ENCODE assay signal across 21 cellular contexts in the genomic region with DNA sequence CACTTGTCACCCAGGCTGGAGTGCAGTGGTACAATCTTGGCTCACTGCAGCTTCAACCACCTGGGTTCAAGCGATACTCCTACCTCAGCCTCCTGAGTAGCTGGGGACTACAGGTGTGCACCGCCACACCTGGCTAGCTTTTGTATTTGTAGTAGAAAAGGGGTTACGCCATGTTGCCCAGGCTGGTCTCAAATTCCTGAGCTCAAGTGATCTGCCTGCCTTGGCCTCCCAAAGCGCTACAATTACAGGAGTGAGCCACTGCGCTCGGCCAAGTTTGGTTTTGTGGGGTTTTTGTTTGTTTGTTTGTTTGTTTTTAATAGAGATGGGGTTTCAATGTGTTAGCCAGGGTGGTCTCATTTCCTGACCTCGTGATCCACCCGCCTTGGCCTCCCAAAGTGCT. TPM values are rescaled to one million over a fixed set of nuclear protein-coding genes. Genes with fewer than 3 reads are reported as not detected.
A peak's percentile ranks its signal among the peaks of the same experiment; 100 is the strongest.
DNase-seq lines count a peak whose midpoint lies in the region; ATAC-seq, FAIRE-seq and TF ChIP-seq lines count a peak whose summit lies in the region.
"Had no signal": no experiment of that assay in that cellular context is flagged by ENCODE, and none has a peak within 500 bp of the region (broad histone marks: within the 10 kb centered on the region; RNA-seq: fewer than 3 reads in every experiment).

No MANE protein-coding gene starts in this region.

- no TSS peak for BruUV-seq in HepG2 (replicated peaks; lab: Mats Ljungman, UMichigan)

- POLR2A ChIA-PET in HepG2 (lab: Yijun Ruan, JAX): interaction anchor here (1.1 to 3.1 kb wide), 8 partner anchors 11 to 233 kb away, joined by 3 to 12 read pairs (median 6); no protein-coding TSS in a partner anchor

- no peak overlapping the region for H3K27ac Mint-ChIP-seq in effector memory CD8-positive, alpha-beta T cell

- no peak for TF ChIP-seq CTCF in left ventricle myocardium inferior (IDR thresholded peaks at IDR 0.05; ENCODE audit: borderline replicate concordance)
- TF ChIP-seq CTCF in RWPE2 (IDR thresholded peaks at IDR 0.05; ENCODE audit: poor library complexity, severe bottlenecking): no peak
- no peak for TF ChIP-seq CTCF in HepG2 (CRISPR knock-in tag; IDR thresholded peaks at IDR 0.05)

- H3K27ac ChIP-seq in left ventricle myocardium inferior (replicated peaks) (no peak overlapping the region), RWPE2 (ENCODE audit: poor library complexity, severe bottlenecking) (no peak overlapping the region), HepG2 (ENCODE audit: extremely low read length, insufficient read depth, low read length) (no peak overlapping the region)
- H3K27ac ChIP-seq: C4-2B, PC-9, SJSA1 had no signal

- no peak overlapping the region for H3K9ac ChIP-seq in HepG2 (ENCODE audit: insufficient read depth, low read depth, low read length)

- no peaks in the 10 kb centered on the region for H3K4me1 Mint-ChIP-seq in effector memory CD8-positive, alpha-beta T cell (ENCODE audit: low read depth in 2 of 2)

- intact Hi-C loops in left ventricle myocardium superior (cut with micrococcal nuclease) (no loop called here), left ventricle myocardium inferior (cut with micrococcal nuclease) (no loop called here), HepG2 (cut with micrococcal nuclease; ENCODE audit: unreplicated experiment) (no loop called here)

- H3K9me3 ChIP-seq in left ventricle myocardium inferior (replicated peaks) (no peaks in the 10 kb centered on the region), RWPE2 (ENCODE audit: severe bottlenecking) (no peaks in the 10 kb centered on the region), HepG2 (ENCODE audit: low read length) (no peaks in the 10 kb centered on the region)
- H3K9me3 ChIP-seq: HAP-1, SJSA1 had no signal

- no peak for FAIRE-seq in HepG2 (lab: Jason Lieb, UNC)
- FAIRE-seq: GM18507 had no signal

- H3K4me3 ChIP-seq in left ventricle myocardium inferior (no peak overlapping the region), RWPE2 (ENCODE audit: severe bottlenecking) (no peak overlapping the region), HepG2 (replicated peaks in 1 of 3; ENCODE audit: insufficient read depth in 1 of 3, low read depth in 2 of 3, low read length in 3 of 3) (no peak overlapping the region)
- H3K4me3 ChIP-seq: HAP-1, PC-9, SJSA1 had no signal

- peaks cover 5% of the 10 kb centered on the region for H3K4me1 ChIP-seq in left ventricle myocardium inferior
- no peaks in the 10 kb centered on the region for H3K4me1 ChIP-seq in RWPE2 (ENCODE audit: insufficient read depth, poor library complexity, severe bottlenecking)
- H3K4me1 ChIP-seq in HepG2 (ENCODE audit: insufficient read depth, low read length): peaks cover 13% of the 10 kb centered on the region
- H3K4me1 ChIP-seq: SJSA1 had no signal

- H3K27me3 ChIP-seq in left ventricle myocardium inferior (ENCODE audit: low read depth) (no peaks in the 10 kb centered on the region), RWPE2 (ENCODE audit: insufficient read depth, poor library complexity, severe bottlenecking) (no peaks in the 10 kb centered on the region), HepG2 (ENCODE audit: control insufficient read depth in 1 of 2, insufficient read depth in 2 of 2, low read length in 2 of 2) (no peaks in the 10 kb centered on the region)
- H3K27me3 ChIP-seq: SJSA1 had no signal

- TF ChIP-seq POLR2A in HepG2 (IDR thresholded peaks at IDR 0.05; ENCODE audit: insufficient read depth in 1 of 2, low read depth in 2 of 2, low read length in 2 of 2): no peak; a peak in 1 of 4 replicates

- no peak for TF ChIP-seq RAD21 in HepG2 (CRISPR knock-in tag; IDR thresholded peaks at IDR 0.05)

- ATAC-seq in left ventricle myocardium superior (peak; percentile 20), RWPE2 (ENCODE audit: low read depth) (peak; percentile 26), HepG2 (peak; percentile 36)
- ATAC-seq in effector memory CD8-positive, alpha-beta T cell (replicated peaks): no peak

- H3K79me2 ChIP-seq in HepG2 (ENCODE audit: insufficient read depth, low read length): no peaks in the 10 kb centered on the region

- 93% methylated on average over 8 of the region's 8 CpGs for WGBS in HepG2 (ENCODE audit: low lambda C conversion rate)

- in situ Hi-C loops in HepG2 (cut with HindIII; ENCODE audit: extremely low pct_ligation_motif_present, low pct_unique_long_range_greater_than_20kb): no loop called here

- H2AFZ ChIP-seq in HepG2 (ENCODE audit: low read length): no peak overlapping the region
- H2AFZ ChIP-seq: PC-9 had no signal

- peaks cover 0 to 12% of the 10 kb centered on the region in 2 donors for H3K27me3 Mint-ChIP-seq in effector memory CD8-positive, alpha-beta T cell

- peaks cover 26% of the 10 kb centered on the region for H3K36me3 ChIP-seq in left ventricle myocardium inferior
- peaks cover 34% of the 10 kb centered on the region for H3K36me3 ChIP-seq in RWPE2 (ENCODE audit: low read depth)
- peaks cover 4 to 19% of the 10 kb centered on the region in 2 experiments for H3K36me3 ChIP-seq in HepG2 (replicated peaks in 1 of 2; ENCODE audit: control insufficient read depth in 1 of 2, insufficient read depth in 2 of 2, low read length in 2 of 2)

- no peak overlapping the region for H3K4me3 Mint-ChIP-seq in effector memory CD8-positive, alpha-beta T cell

- H4K20me1 ChIP-seq in HepG2 (ENCODE audit: insufficient read depth, low read length): peaks cover 25% of the 10 kb centered on the region

- CTCF ChIA-PET in HepG2 (lab: Yijun Ruan, JAX; ENCODE audit: low intra/inter-chr PET ratio, low total read pairs): no interaction called here

- H3K4me2 ChIP-seq in HepG2 (ENCODE audit: low read depth, low read length): no peak overlapping the region
- H3K4me2 ChIP-seq: PC-9 had no signal

- H3K36me3 Mint-ChIP-seq in effector memory CD8-positive, alpha-beta T cell (ENCODE audit: insufficient read depth): peaks cover 62% of the 10 kb centered on the region

- no peak for DNase-seq in left ventricle myocardium superior
- no peak for DNase-seq in left ventricle myocardium inferior
- no peak for DNase-seq in RWPE2 (ENCODE audit: low spot score)
- DNase-seq in HepG2 (ENCODE audit: low spot score): no peak
- no peak for DNase-seq in central memory CD4-positive, alpha-beta T cell
- DNase-seq in effector memory CD8-positive, alpha-beta T cell: no peak
- no peak for DNase-seq in A172 (ENCODE audit: low spot score)
- DNase-seq: AML-193, GDM1, MM.1S, NCI-H1092, NCI-H1436 treated with DMSO at 0.1 percent for 48 hours, NCI-H2029, NCI-H345, NCI-H524 treated with DMSO at 0.1 percent for 48 hours, PC-9, SW 1271 had no signal

- no peaks in the 10 kb centered on the region for H3K9me3 Mint-ChIP-seq in effector memory CD8-positive, alpha-beta T cell

- TF ChIP-seq EP300 in HepG2 (IDR thresholded peaks at IDR 0.05; ENCODE audit: low read depth in 2 of 2, low read length in 2 of 2) (no peak), HepG2 (CRISPR knock-in tag; IDR thresholded peaks at IDR 0.05; ENCODE audit: borderline replicate concordance) (no peak)

RNA-seq across cellular contexts. Expression of gene PTP4A1, which starts 12.3 kb away (rescaled TPM):
- total RNA-seq in left ventricle myocardium superior (39.1 TPM), left ventricle myocardium inferior (22.3 TPM), HepG2 (2016; rRNA removed; fragmentation: Illumina TruSeq; extraction: Trizol) (376 and 681 TPM in 2 replicates)
- 72.5 and 82.8 TPM in 2 replicates for total RNA-seq in HepG2 (2016; cell fraction: cytosol; rRNA removed; fragmentation: Illumina TruSeq; extraction: Trizol; ENCODE audit: low read depth)
- total RNA-seq in HepG2 (2016; cell fraction: insoluble cytoplasmic fraction; rRNA removed; fragmentation: Illumina TruSeq; extraction: Trizol): 381 and 654 TPM in 2 replicates
- 431 TPM in 2 replicates for total RNA-seq in HepG2 (2016; cell fraction: membrane; rRNA removed; fragmentation: Illumina TruSeq; extraction: Trizol)
- 336 and 365 TPM in 2 replicates for total RNA-seq in HepG2 (2016; cell fraction: nucleus; rRNA removed; fragmentation: Illumina TruSeq; extraction: Trizol)
- polyA plus RNA-seq in HepG2 (2011; rRNA removed): 127 and 141 TPM in 2 replicates
- 61.2 and 126 TPM in 2 replicates for polyA plus RNA-seq in HepG2 (2011; cell fraction: cytosol; rRNA removed)
- polyA plus RNA-seq in HepG2 (2011; cell fraction: nucleus; rRNA removed): 48.0 and 68.5 TPM in 2 replicates
- polyA plus RNA-seq in HepG2 (2012): 273 TPM in 2 replicates
- polyA plus RNA-seq in HepG2 (2016; cell fraction: cytosol; fragmentation: Illumina TruSeq; extraction: Trizol; ENCODE audit: low read depth): 53.9 and 75.2 TPM in 2 replicates
- 710 and 726 TPM in 2 replicates for polyA plus RNA-seq in HepG2 (2016; cell fraction: insoluble cytoplasmic fraction; fragmentation: Illumina TruSeq; extraction: Trizol; ENCODE audit: low read depth)
- 254 and 286 TPM in 2 replicates for polyA plus RNA-seq in HepG2 (2016; cell fraction: membrane; fragmentation: Illumina TruSeq; extraction: Trizol; ENCODE audit: low read depth)
- polyA plus RNA-seq in HepG2 (2016; cell fraction: nucleus; fragmentation: Illumina TruSeq; extraction: Trizol; ENCODE audit: insufficient read depth, low read depth): 411 and 435 TPM in 2 replicates
- polyA minus RNA-seq in HepG2 (2011; rRNA and poly(A)+ RNA removed; ENCODE audit: low replicate concordance): 36.0 and 84.0 TPM in 2 replicates
- polyA minus RNA-seq in HepG2 (2011; cell fraction: cytosol; rRNA and poly(A)+ RNA removed): 187 and 229 TPM in 2 replicates
- 195 and 232 TPM in 2 replicates for polyA minus RNA-seq in HepG2 (2011; cell fraction: nucleus; rRNA and poly(A)+ RNA removed)
- total RNA-seq in A172 (2014; rRNA removed; shearing (Covaris generic)): 13.5 and 14.4 TPM in 2 replicates

RNA-seq across cellular contexts. Expression of gene PHF3, which starts 51.0 kb away (rescaled TPM):
- total RNA-seq in left ventricle myocardium superior (37.7 TPM), left ventricle myocardium inferior (32.0 TPM), HepG2 (2016; rRNA removed; fragmentation: Illumina TruSeq; extraction: Trizol) (70.4 and 96.2 TPM in 2 replicates)
- total RNA-seq in HepG2 (2016; cell fraction: cytosol; rRNA removed; fragmentation: Illumina TruSeq; extraction: Trizol; ENCODE audit: low read depth): 12.4 and 15.1 TPM in 2 replicates
- 65.9 and 83.2 TPM in 2 replicates for total RNA-seq in HepG2 (2016; cell fraction: insoluble cytoplasmic fraction; rRNA removed; fragmentation: Illumina TruSeq; extraction: Trizol)
- 28.6 and 32.3 TPM in 2 replicates for total RNA-seq in HepG2 (2016; cell fraction: membrane; rRNA removed; fragmentation: Illumina TruSeq; extraction: Trizol)
- total RNA-seq in HepG2 (2016; cell fraction: nucleus; rRNA removed; fragmentation: Illumina TruSeq; extraction: Trizol): 158 and 181 TPM in 2 replicates
- 14.9 and 19.8 TPM in 2 replicates for polyA plus RNA-seq in HepG2 (2011; rRNA removed)
- polyA plus RNA-seq in HepG2 (2011; cell fraction: cytosol; rRNA removed): 8.2 and 12.4 TPM in 2 replicates
- polyA plus RNA-seq in HepG2 (2011; cell fraction: nucleus; rRNA removed): 16.7 and 17.3 TPM in 2 replicates
- 34.1 and 42.7 TPM in 2 replicates for polyA plus RNA-seq in HepG2 (2012)
- polyA plus RNA-seq in HepG2 (2016; cell fraction: cytosol; fragmentation: Illumina TruSeq; extraction: Trizol; ENCODE audit: low read depth): 0.59 and 0.80 TPM in 2 replicates
- 38.7 and 39.9 TPM in 2 replicates for polyA plus RNA-seq in HepG2 (2016; cell fraction: insoluble cytoplasmic fraction; fragmentation: Illumina TruSeq; extraction: Trizol; ENCODE audit: low read depth)
- polyA plus RNA-seq in HepG2 (2016; cell fraction: membrane; fragmentation: Illumina TruSeq; extraction: Trizol; ENCODE audit: low read depth): 2.3 and 2.9 TPM in 2 replicates
- 68.3 and 69.3 TPM in 2 replicates for polyA plus RNA-seq in HepG2 (2016; cell fraction: nucleus; fragmentation: Illumina TruSeq; extraction: Trizol; ENCODE audit: insufficient read depth, low read depth)
- polyA minus RNA-seq in HepG2 (2011; rRNA and poly(A)+ RNA removed; ENCODE audit: low replicate concordance): 20.9 and 41.8 TPM in 2 replicates
- 57.3 and 65.6 TPM in 2 replicates for polyA minus RNA-seq in HepG2 (2011; cell fraction: cytosol; rRNA and poly(A)+ RNA removed)
- polyA minus RNA-seq in HepG2 (2011; cell fraction: nucleus; rRNA and poly(A)+ RNA removed): 272 and 293 TPM in 2 replicates
- total RNA-seq in A172 (2014; rRNA removed; shearing (Covaris generic)): 33.0 and 41.9 TPM in 2 replicates
